Comparison of ENCODE assay signal across 8 cellular contexts in genomic region chr7:24755541-24756416, GRCh38.
A peak's percentile ranks its signal among the peaks of the same experiment; 100 is the strongest.
DNase-seq lines count a peak whose midpoint lies in the region; ATAC-seq, FAIRE-seq and TF ChIP-seq lines count a peak whose summit lies in the region.

No MANE protein-coding gene starts in this region.

- no peak for FAIRE-seq in urothelium cell line (lab: Jason Lieb, UNC)

- TF ChIP-seq CTCF in AG10803 (conservative IDR thresholded peaks at IDR 0.05; ENCODE audit: low read length) (no peak), foreskin fibroblast (IDR thresholded peaks at IDR 0.05; ENCODE audit: low read depth, low read length) (no peak)

- peak; percentile 67 for ATAC-seq in GM19035 (IDR thresholded peaks at IDR 0.05; ENCODE audit: unreplicated experiment)
- ATAC-seq in HG03066 (IDR thresholded peaks at IDR 0.05; ENCODE audit: low read depth, unreplicated experiment) = peak; percentile 64

- DNase-seq in AG10803 (ENCODE audit: low read depth) (peak; percentile 23), SKM-1 treated with dmso at 0.1 percent for 144 hours (lab: John Stamatoyannopoulos, UW; ENCODE audit: unreplicated experiment) (peak; percentile 83), foreskin fibroblast (peak; percentile 50 to 57), urothelium cell line (ENCODE audit: low spot score) (peak; percentile 50), DMS79 (lab: John Stamatoyannopoulos, UW) (no peak), NCI-H2227 treated with DMSO at 0.1 percent for 48 hours (lab: John Stamatoyannopoulos, UW) (no peak)

- H3K4me3 ChIP-seq in AG10803 (ENCODE audit: low read length) = peak overlapping the region; percentile 74
- peak overlapping the region; percentile 66 to 67 for H3K4me3 ChIP-seq in foreskin fibroblast (ENCODE audit: low read depth in 1 of 2, low read length in 2 of 2)

Comparison
In these comparisons a context has a peak if more than half of its experiments do, and no peak if none do; other contexts are left out.
1. DNase-seq: peak in AG10803 (single experiment), SKM-1 treated with dmso at 0.1 percent for 144 hours (single experiment), foreskin fibroblast (2 of 2) and urothelium cell line (single experiment); none in DMS79 (single experiment) and NCI-H2227 treated with DMSO at 0.1 percent for 48 hours (single experiment).